Comparison of ENCODE assay signal across 23 cellular contexts in genomic region chr9:134957945-134958227, GRCh38. TPM values are rescaled to one million over a fixed set of nuclear protein-coding genes. Genes with fewer than 3 reads are reported as not detected.
"Had no signal": no experiment of that assay in that cellular context is flagged by ENCODE, and none has a peak within 500 bp of the region (broad histone marks: within the 10 kb centered on the region; RNA-seq: fewer than 3 reads in every experiment).

No MANE protein-coding gene starts in this region.

- H3K4me1 Mint-ChIP-seq: activated CD4-positive, alpha-beta T cell treated with anti-CD3 and anti-CD28 coated beads, Interleukin-2, amount 10 ng/mL, durations not matched to agents 7 days and 5 days; activated naive CD8-positive, alpha-beta T cell treated with anti-CD3 and anti-CD28 coated beads for 36 hours; T-helper 17 cell had no signal

- H3K27me3 Mint-ChIP-seq: activated CD4-positive, alpha-beta T cell treated with anti-CD3 and anti-CD28 coated beads, Interleukin-2, amount 10 ng/mL, durations not matched to agents 7 days and 5 days; activated naive CD8-positive, alpha-beta T cell treated with anti-CD3 and anti-CD28 coated beads for 36 hours had no signal

- H3K9me3 ChIP-seq: Peyer's patch had no signal

- H3K4me3 Mint-ChIP-seq: activated CD4-positive, alpha-beta memory T cell treated with anti-CD3 and anti-CD28 coated beads for 36 hours; activated CD4-positive, alpha-beta T cell treated with anti-CD3 and anti-CD28 coated beads, Interleukin-2, amount 10 ng/mL, durations not matched to agents 7 days and 5 days; activated naive CD4-positive, alpha-beta T cell treated with anti-CD3 and anti-CD28 coated beads for 36 hours; activated naive CD8-positive, alpha-beta T cell treated with anti-CD3 and anti-CD28 coated beads for 36 hours; T-helper 17 cell had no signal

- ATAC-seq: T-helper 17 cell had no signal

- DNase-seq: activated CD4-positive, alpha-beta memory T cell treated with anti-CD3 and anti-CD28 coated beads for 36 hours; activated CD4-positive, alpha-beta T cell treated with anti-CD3 and anti-CD28 coated beads, Interleukin-2, amount 10 ng/mL, durations not matched to agents 7 days and 5 days; activated CD4-positive, CD25-positive, alpha-beta regulatory T cell; activated gamma-delta T cell; activated naive CD4-positive, alpha-beta T cell treated with anti-CD3 and anti-CD28 coated beads for 36 hours; activated naive CD8-positive, alpha-beta T cell treated with anti-CD3 and anti-CD28 coated beads for 36 hours; activated T-cell treated with anti-CD3 and anti-CD28 coated beads, Interleukin-2, amount 50 U/mL, for 1 hour; brain microvascular endothelial cell; IMR-90; Kasumi-1; KBM-7; NCI-H1105 treated with DMSO at 0.1 percent for 48 hours; NCI-H1436 treated with DMSO at 0.1 percent for 48 hours; NCI-H187 treated with DMSO at 0.1 percent for 48 hours; NCI-H2081 treated with DMSO at 0.1 percent for 48 hours; NCI-H446; SHP77 treated with DMSO at 0.1 percent for 48 hours; T-helper 9 cell had no signal

- H3K4me1 ChIP-seq: Peyer's patch had no signal

- H3K27ac Mint-ChIP-seq: activated CD4-positive, alpha-beta memory T cell treated with anti-CD3 and anti-CD28 coated beads for 36 hours; activated CD4-positive, alpha-beta T cell treated with anti-CD3 and anti-CD28 coated beads, Interleukin-2, amount 10 ng/mL, durations not matched to agents 7 days and 5 days; activated naive CD4-positive, alpha-beta T cell treated with anti-CD3 and anti-CD28 coated beads for 36 hours; activated naive CD8-positive, alpha-beta T cell treated with anti-CD3 and anti-CD28 coated beads for 36 hours; T-helper 17 cell had no signal

- H3K36me3 Mint-ChIP-seq: activated CD4-positive, alpha-beta memory T cell treated with anti-CD3 and anti-CD28 coated beads for 36 hours; activated naive CD8-positive, alpha-beta T cell treated with anti-CD3 and anti-CD28 coated beads for 36 hours had no signal

- H3K9me3 Mint-ChIP-seq: activated CD4-positive, alpha-beta memory T cell treated with anti-CD3 and anti-CD28 coated beads for 36 hours; activated CD4-positive, alpha-beta T cell treated with anti-CD3 and anti-CD28 coated beads, Interleukin-2, amount 10 ng/mL, durations not matched to agents 7 days and 5 days; activated naive CD4-positive, alpha-beta T cell treated with anti-CD3 and anti-CD28 coated beads for 36 hours; activated naive CD8-positive, alpha-beta T cell treated with anti-CD3 and anti-CD28 coated beads for 36 hours had no signal

- H3K27me3 ChIP-seq: brain microvascular endothelial cell, cardiac muscle cell, Peyer's patch had no signal

- H3K4me3 ChIP-seq: cardiac muscle cell, Peyer's patch had no signal

- H3K27ac ChIP-seq: brain microvascular endothelial cell, cardiac muscle cell, Peyer's patch, RWPE1 had no signal

- H3K36me3 ChIP-seq: brain microvascular endothelial cell, cardiac muscle cell, Peyer's patch had no signal

RNA-seq across cellular contexts. Expression of gene FCN1, which starts 40.2 kb away (rescaled TPM):
- total RNA-seq: activated CD4-positive, alpha-beta memory T cell treated with anti-CD3 and anti-CD28 coated beads for 36 hours; activated CD4-positive, alpha-beta T cell treated with anti-CD3 and anti-CD28 coated beads, Interleukin-2, amount 10 ng/mL, durations not matched to agents 7 days and 5 days; activated CD8-positive, alpha-beta memory T cell treated with anti-CD3 and anti-CD28 coated beads for 36 hours; activated naive CD4-positive, alpha-beta T cell treated with anti-CD3 and anti-CD28 coated beads for 36 hours; activated naive CD8-positive, alpha-beta T cell treated with anti-CD3 and anti-CD28 coated beads for 36 hours; cardiac muscle cell; IMR-90 had no signal
- polyA plus RNA-seq: cardiac muscle cell, IMR-90 had no signal
